ENCODE assay signal across 8 cellular contexts in genomic region chr19:48332662-48333466, GRCh38. TPM values are rescaled to one million over a fixed set of nuclear protein-coding genes. Genes with fewer than 3 reads are reported as not detected.
DNase-seq lines count a peak whose midpoint lies in the region; ATAC-seq and TF ChIP-seq lines count a peak whose summit lies in the region.

No MANE protein-coding gene starts in this region.

- H3K27me3 ChIP-seq in psoas muscle (ENCODE audit: insufficient read depth in 3 of 3, low read length in 2 of 3): no peaks in the 10 kb centered on the region

- H3K4me3 Mint-ChIP-seq in T-helper 1 cell treated with Interleukin-12 subunit alpha and Interleukin-12 subunit beta and Interleukin-4 antibody, amounts not matched to agents 30 μg/mL and 1 μg/mL, for 36 hours: peak overlapping the region; percentile 94

- peaks cover 5% of the 10 kb centered on the region for H3K9me3 ChIP-seq in psoas muscle

- peaks cover 0 to 6% of the 10 kb centered on the region in 2 donors for H3K36me3 ChIP-seq in psoas muscle (ENCODE audit: insufficient read depth in 1 of 2, low read depth in 1 of 2)
- H3K36me3 ChIP-seq in urinary bladder (ENCODE audit: insufficient read depth): no peaks in the 10 kb centered on the region

- 1 to 4% (median 1%) methylated on average over 25 of the region's 25 CpGs for WGBS in psoas muscle, 3 donors
- WGBS in urinary bladder: 1% methylated on average over 25 of the region's 25 CpGs

- peak overlapping the region; percentile 94 for H3K27ac Mint-ChIP-seq in T-helper 1 cell treated with Interleukin-12 subunit alpha and Interleukin-12 subunit beta and Interleukin-4 antibody, amounts not matched to agents 30 μg/mL and 1 μg/mL, for 36 hours

- H3K9me3 Mint-ChIP-seq in T-helper 1 cell treated with Interleukin-12 subunit alpha and Interleukin-12 subunit beta and Interleukin-4 antibody, amounts not matched to agents 30 μg/mL and 1 μg/mL, for 36 hours: peaks cover 3% of the 10 kb centered on the region

- intact Hi-C loops in left ventricle myocardium superior (cut with micrococcal nuclease) (no loop called here), psoas muscle (cut with DNase I) (loop anchor here in 1 of 2 donors (5.0 kb wide), 1 partner anchor 254 kb away; no protein-coding TSS in a partner anchor)

- no peaks in the 10 kb centered on the region for H3K27me3 Mint-ChIP-seq in T-helper 1 cell treated with Interleukin-12 subunit alpha and Interleukin-12 subunit beta and Interleukin-4 antibody, amounts not matched to agents 30 μg/mL and 1 μg/mL, for 36 hours (ENCODE audit: low read depth)

- peak overlapping the region; percentile 64 for H3K4me3 ChIP-seq in psoas muscle
- peak overlapping the region; percentile 27 for H3K4me3 ChIP-seq in urinary bladder (ENCODE audit: low read depth, low read length)

- TF ChIP-seq CTCF in GM13977 (IDR thresholded peaks at IDR 0.05; ENCODE audit: extremely low read depth, insufficient read depth, missing control alignments): peak; percentile 0
- no peak for TF ChIP-seq CTCF in psoas muscle (IDR thresholded peaks at IDR 0.05)

- peaks cover 35% of the 10 kb centered on the region for H3K36me3 Mint-ChIP-seq in T-helper 1 cell treated with Interleukin-12 subunit alpha and Interleukin-12 subunit beta and Interleukin-4 antibody, amounts not matched to agents 30 μg/mL and 1 μg/mL, for 36 hours (ENCODE audit: low read depth)

- DNase-seq in GM13977 (ENCODE audit: low spot score): peak; percentile 98
- DNase-seq in NCI-H1436 treated with DMSO at 0.1 percent for 48 hours (lab: John Stamatoyannopoulos, UW): peak; percentile 100
- peak; percentile 94 for DNase-seq in left ventricle myocardium superior
- DNase-seq in psoas muscle: peak; percentile 91 to 97

- ATAC-seq in HG02852 (IDR thresholded peaks at IDR 0.05; ENCODE audit: unreplicated experiment) (peak; percentile 66), left ventricle myocardium superior (peak; percentile 82), psoas muscle (peak; percentile 82 to 85 (median 84))

- peak overlapping the region; percentile 88 for H3K27ac ChIP-seq in angular gyrus (ENCODE audit: low read depth, low read length)
- H3K27ac ChIP-seq in psoas muscle: peak overlapping the region; percentile 81
- peak overlapping the region; percentile 69 for H3K27ac ChIP-seq in urinary bladder (ENCODE audit: low read depth)

- peaks cover 49% of the 10 kb centered on the region for H3K4me1 Mint-ChIP-seq in T-helper 1 cell treated with Interleukin-12 subunit alpha and Interleukin-12 subunit beta and Interleukin-4 antibody, amounts not matched to agents 30 μg/mL and 1 μg/mL, for 36 hours (ENCODE audit: low read depth)

- peaks cover 22% of the 10 kb centered on the region for H3K4me1 ChIP-seq in psoas muscle
- H3K4me1 ChIP-seq in urinary bladder (ENCODE audit: insufficient read depth): no peaks in the 10 kb centered on the region

- in situ Hi-C loops in GM13977 (cut with MboI; ENCODE audit: low pct_unique_long_range_greater_than_20kb, low sequenced_read_pairs, unreplicated experiment): no loop called here

RNA-seq across cellular contexts. Expression of gene EMP3, which starts 7.5 kb away (rescaled TPM):
- total RNA-seq in left ventricle myocardium superior (33.8 TPM), psoas muscle (10 to 100 TPM in 3 of 4 donors, 1 to 10 TPM in 1; 8.9 to 15.2 (median 14.1) TPM), urinary bladder (81.3 TPM)
- polyA plus RNA-seq in psoas muscle (10 to 100 TPM in 2 of 3 donors, 1 to 10 TPM in 1; 8.9 to 13.7 (median 13.6) TPM), urinary bladder (159 TPM)

RNA-seq across cellular contexts. Expression of gene TMEM143, which starts 30.9 kb away (rescaled TPM):
- 110 TPM for total RNA-seq in left ventricle myocardium superior
- 10 to 100 TPM; 52.0 to 65.1 (median 57.7) TPM for total RNA-seq in psoas muscle
- polyA plus RNA-seq in psoas muscle: 10 to 100 TPM; 17.1 to 41.9 (median 41.5) TPM
- total RNA-seq in urinary bladder: 4.3 TPM
- polyA plus RNA-seq in urinary bladder: 10.2 TPM

RNA-seq across cellular contexts. Expression of gene SYNGR4, which starts 31.3 kb away (rescaled TPM):
- total RNA-seq in left ventricle myocardium superior (not detected), psoas muscle (not detected), urinary bladder (not detected)
- polyA plus RNA-seq in psoas muscle (under 1 TPM in 1 of 3 donors, not detected in 2; 0.04 TPM), urinary bladder (not detected)

RNA-seq across cellular contexts. Expression of gene KDELR1, which starts 58.5 kb away (rescaled TPM):
- total RNA-seq in left ventricle myocardium superior (79.4 TPM), psoas muscle (10 to 100 TPM; 56.5 to 71.0 (median 62.9) TPM), urinary bladder (68.7 TPM)
- polyA plus RNA-seq in psoas muscle (10 to 100 TPM; 37.0 to 48.7 (median 40.0) TPM), urinary bladder (144 TPM)

Comparison
In these comparisons a context has a peak if more than half of its experiments do, and no peak if none do; other contexts are left out.
1. Peak in every context shown above with its lines: DNase-seq, ATAC-seq, H3K4me3 ChIP-seq and H3K27ac ChIP-seq.
2. RNA of gene TMEM143, which starts 30.9 kb away (total RNA-seq): 110 TPM in left ventricle myocardium superior (single experiment) and 52.0 to 65.1 TPM in psoas muscle; 4.3 TPM in urinary bladder (single experiment); every median in the first group is over 10 times any median in the second.